Comparison of ENCODE assay signal across 8 cellular contexts in the genomic region with DNA sequence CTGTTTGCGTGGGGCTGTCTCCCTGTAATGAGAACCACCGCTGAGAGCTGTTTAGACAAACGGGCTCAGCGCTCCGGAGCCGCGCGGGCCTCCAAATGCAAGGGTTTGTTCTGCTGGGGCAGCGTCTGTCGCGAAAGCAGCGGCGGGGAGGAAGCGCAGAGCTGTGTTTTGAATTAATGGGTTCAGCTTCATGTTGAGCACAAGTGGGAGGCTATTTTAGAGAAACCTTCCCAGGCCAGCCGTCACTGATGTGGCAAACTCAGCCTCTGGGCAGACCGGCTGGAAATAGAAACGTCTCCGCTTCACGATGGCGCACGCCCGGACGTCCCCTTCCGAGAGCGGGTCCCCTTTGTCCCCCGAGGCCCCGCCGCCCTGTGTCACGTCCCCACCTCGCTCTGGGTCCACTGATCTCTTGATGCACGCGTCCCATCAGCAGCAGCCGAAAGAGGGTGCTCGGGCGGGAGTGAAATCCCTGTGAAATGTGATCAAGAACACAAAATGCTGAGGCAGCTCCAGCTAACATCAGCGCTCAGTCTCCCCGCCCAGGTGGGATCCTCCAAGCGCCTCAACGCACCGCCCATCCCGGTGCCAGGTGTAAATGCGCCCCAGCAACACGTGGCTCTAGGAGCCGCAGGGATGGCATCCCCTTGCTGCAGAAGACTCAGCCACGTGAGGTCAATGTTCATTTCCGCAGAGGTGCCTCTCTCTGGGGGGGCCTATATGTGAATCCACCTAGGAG. TPM values are rescaled to one million over a fixed set of nuclear protein-coding genes. Genes with fewer than 3 reads are reported as not detected.
DNase-seq lines count a peak whose midpoint lies in the region; ATAC-seq, FAIRE-seq and TF ChIP-seq lines count a peak whose summit lies in the region.

No MANE protein-coding gene starts in this region.

- ATAC-seq in activated naive CD8-positive, alpha-beta T cell treated with anti-CD3 and anti-CD28 coated beads, Interleukin-2, amount 50 U/mL, for 24 hours = no peak
- ATAC-seq in GM21367 (IDR thresholded peaks at IDR 0.05; ENCODE audit: unreplicated experiment) = no peak

- no peaks in the 10 kb centered on the region for H3K4me1 ChIP-seq in HEK293 (ENCODE audit: control insufficient read depth, insufficient read depth, low read length)

- no peak overlapping the region; the same call in 1 of the 2 replicates for H3K27ac ChIP-seq in HEK293 (ENCODE audit: extremely low read depth, low read depth, low read length)

- no peaks in the 10 kb centered on the region for H3K9me3 Mint-ChIP-seq in activated naive CD8-positive, alpha-beta T cell treated with anti-CD3 and anti-CD28 coated beads, Interleukin-2, amount 50 U/mL, for 24 hours
- no peaks in the 10 kb centered on the region for H3K9me3 Mint-ChIP-seq in progenitor cell of endocrine pancreas (ENCODE audit: low read depth)

- in situ Hi-C loops in ACHN (cut with HindIII; ENCODE audit: low pct_ligation_motif_present, low pct_unique_long_range_greater_than_20kb, low sequenced_read_pairs) = no loop called here

- DNase-seq in ACHN (peak; percentile 25), hypothalamus (lab: John Stamatoyannopoulos, UW) (peak in 45 of 51 donors; percentile 3 to 66 (median 41)), progenitor cell of endocrine pancreas (ENCODE audit: low spot score, unreplicated experiment) (peak; percentile 30), GM12891 (ENCODE audit: insufficient read length, low spot score) (no peak), RKO (ENCODE audit: low spot score) (no peak)
- DNase-seq in activated naive CD8-positive, alpha-beta T cell treated with anti-CD3 and anti-CD28 coated beads, Interleukin-2, amount 50 U/mL, for 24 hours = peak; percentile 10

- peaks cover 44% of the 10 kb centered on the region for H3K27me3 Mint-ChIP-seq in activated naive CD8-positive, alpha-beta T cell treated with anti-CD3 and anti-CD28 coated beads, Interleukin-2, amount 50 U/mL, for 24 hours
- H3K27me3 Mint-ChIP-seq in progenitor cell of endocrine pancreas = peaks cover 5% of the 10 kb centered on the region

- no peak for TF ChIP-seq POLR2A in GM12891 (IDR thresholded peaks at IDR 0.05; ENCODE audit: low read depth, low read length)

- H3K4me3 ChIP-seq in HEK293 (ENCODE audit: low read depth, low read length) = peak overlapping the region; percentile 2; the same call in 1 of the 2 replicates

- TF ChIP-seq CTCF in HEK293 (tag by site-specific recombination; IDR thresholded peaks at IDR 0.05) (no peak), progenitor cell of endocrine pancreas (IDR thresholded peaks at IDR 0.05; ENCODE audit: unreplicated experiment) (no peak)

- H3K36me3 ChIP-seq in HEK293 (ENCODE audit: control insufficient read depth in 2 of 2, insufficient read depth in 1 of 2, low read length in 2 of 2) = no peaks in the 10 kb centered on the region

- H3K9me3 ChIP-seq in HEK293 (ENCODE audit: control insufficient read depth, insufficient read depth, low read depth, low read length) = no peaks in the 10 kb centered on the region

- POLR2A ChIA-PET in HEK293 (lab: Yijun Ruan, JAX) = no interaction called here

- CTCF ChIA-PET in HEK293 (lab: Yijun Ruan, JAX) = interaction anchor here (0.6 to 1.2 kb wide), 4 partner anchors 16 to 232 kb away, joined by 3 to 4 read pairs (median 3); no protein-coding TSS in a partner anchor

- no peak overlapping the region for H3K27ac Mint-ChIP-seq in activated naive CD8-positive, alpha-beta T cell treated with anti-CD3 and anti-CD28 coated beads, Interleukin-2, amount 50 U/mL, for 24 hours
- H3K27ac Mint-ChIP-seq in progenitor cell of endocrine pancreas = peak overlapping the region; percentile 90

- no peaks in the 10 kb centered on the region for H3K36me3 Mint-ChIP-seq in activated naive CD8-positive, alpha-beta T cell treated with anti-CD3 and anti-CD28 coated beads, Interleukin-2, amount 50 U/mL, for 24 hours (ENCODE audit: low read depth)
- no peaks in the 10 kb centered on the region for H3K36me3 Mint-ChIP-seq in progenitor cell of endocrine pancreas (ENCODE audit: insufficient read depth)

- peaks cover 2% of the 10 kb centered on the region for H3K4me1 Mint-ChIP-seq in activated naive CD8-positive, alpha-beta T cell treated with anti-CD3 and anti-CD28 coated beads, Interleukin-2, amount 50 U/mL, for 24 hours
- H3K4me1 Mint-ChIP-seq in progenitor cell of endocrine pancreas (ENCODE audit: low read depth) = peaks cover 10% of the 10 kb centered on the region

- FAIRE-seq in GM12891 (lab: Jason Lieb, UNC) = no peak

- H3K4me3 Mint-ChIP-seq in activated naive CD8-positive, alpha-beta T cell treated with anti-CD3 and anti-CD28 coated beads, Interleukin-2, amount 50 U/mL, for 24 hours = peak overlapping the region; percentile 42
- H3K4me3 Mint-ChIP-seq in progenitor cell of endocrine pancreas (ENCODE audit: low read depth) = peak overlapping the region; percentile 76

TF ChIP-seq in HEK293, 187 proteins besides CTCF, POLR2A, EP300 and RAD21 (continues in another document):
- TF ChIP-seq, protein P1, sequence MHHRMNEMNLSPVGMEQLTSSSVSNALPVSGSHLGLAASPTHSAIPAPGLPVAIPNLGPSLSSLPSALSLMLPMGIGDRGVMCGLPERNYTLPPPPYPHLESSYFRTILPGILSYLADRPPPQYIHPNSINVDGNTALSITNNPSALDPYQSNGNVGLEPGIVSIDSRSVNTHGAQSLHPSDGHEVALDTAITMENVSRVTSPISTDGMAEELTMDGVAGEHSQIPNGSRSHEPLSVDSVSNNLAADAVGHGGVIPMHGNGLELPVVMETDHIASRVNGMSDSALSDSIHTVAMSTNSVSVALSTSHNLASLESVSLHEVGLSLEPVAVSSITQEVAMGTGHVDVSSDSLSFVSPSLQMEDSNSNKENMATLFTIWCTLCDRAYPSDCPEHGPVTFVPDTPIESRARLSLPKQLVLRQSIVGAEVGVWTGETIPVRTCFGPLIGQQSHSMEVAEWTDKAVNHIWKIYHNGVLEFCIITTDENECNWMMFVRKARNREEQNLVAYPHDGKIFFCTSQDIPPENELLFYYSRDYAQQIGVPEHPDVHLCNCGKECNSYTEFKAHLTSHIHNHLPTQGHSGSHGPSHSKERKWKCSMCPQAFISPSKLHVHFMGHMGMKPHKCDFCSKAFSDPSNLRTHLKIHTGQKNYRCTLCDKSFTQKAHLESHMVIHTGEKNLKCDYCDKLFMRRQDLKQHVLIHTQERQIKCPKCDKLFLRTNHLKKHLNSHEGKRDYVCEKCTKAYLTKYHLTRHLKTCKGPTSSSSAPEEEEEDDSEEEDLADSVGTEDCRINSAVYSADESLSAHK (tag by site-specific recombination; IDR thresholded peaks at IDR 0.05) = no peak
- TF ChIP-seq, protein P2, sequence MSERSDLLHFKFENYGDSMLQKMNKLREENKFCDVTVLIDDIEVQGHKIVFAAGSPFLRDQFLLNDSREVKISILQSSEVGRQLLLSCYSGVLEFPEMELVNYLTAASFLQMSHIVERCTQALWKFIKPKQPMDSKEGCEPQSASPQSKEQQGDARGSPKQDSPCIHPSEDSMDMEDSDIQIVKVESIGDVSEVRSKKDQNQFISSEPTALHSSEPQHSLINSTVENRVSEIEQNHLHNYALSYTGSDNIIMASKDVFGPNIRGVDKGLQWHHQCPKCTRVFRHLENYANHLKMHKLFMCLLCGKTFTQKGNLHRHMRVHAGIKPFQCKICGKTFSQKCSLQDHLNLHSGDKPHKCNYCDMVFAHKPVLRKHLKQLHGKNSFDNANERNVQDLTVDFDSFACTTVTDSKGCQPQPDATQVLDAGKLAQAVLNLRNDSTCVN (tag by site-specific recombination; optimal IDR thresholded peaks at IDR 0.05) = peak; percentile 31
- TF ChIP-seq ZNF792 (tag by site-specific recombination; IDR thresholded peaks at IDR 0.05) (no peak), ZNF335 (tag by site-specific recombination; conservative IDR thresholded peaks at IDR 0.05) (peak; percentile 59), ZSCAN30 (tag by site-specific recombination; IDR thresholded peaks at IDR 0.05) (no peak), ZNF600 (tag by site-specific recombination; IDR thresholded peaks at IDR 0.05) (0 out of 2 replicates have a peak, but pooled peaks have one; percentile 45)

TF ChIP-seq in GM12891, 5 proteins besides CTCF, POLR2A, EP300 and RAD21:
- TF ChIP-seq PAX5 (IDR thresholded peaks at IDR 0.05; ENCODE audit: insufficient read depth, low read length, severe bottlenecking) = no peak
- no peak for TF ChIP-seq POLR2AphosphoS5 (IDR thresholded peaks at IDR 0.05; ENCODE audit: low read depth, low read length)
- no peak for TF ChIP-seq SPI1 (IDR thresholded peaks at IDR 0.05; ENCODE audit: low read depth, low read length)
- no peak for TF ChIP-seq TAF1 (IDR thresholded peaks at IDR 0.05; ENCODE audit: low read depth, low read length)
- TF ChIP-seq POU2F2 (IDR thresholded peaks at IDR 0.05; ENCODE audit: low read depth, low read length) = no peak

RNA-seq across cellular contexts. Expression of a gene that starts 44.9 kb away (rescaled TPM):
- 31.4 and 35.4 TPM in 2 replicates for total RNA-seq in progenitor cell of endocrine pancreas
- not detected for polyA plus RNA-seq in GM12891 (2012; ENCODE audit: low read depth, missing spikeins)

Comparison
In these comparisons a context has a peak if more than half of its experiments do, and no peak if none do; other contexts are left out.
1. DNase-seq: peak in ACHN (single experiment), activated naive CD8-positive, alpha-beta T cell treated with anti-CD3 and anti-CD28 coated beads, Interleukin-2, amount 50 U/mL, for 24 hours (single experiment), hypothalamus (45 of 51) and progenitor cell of endocrine pancreas (single experiment); none in GM12891 (single experiment) and RKO (single experiment).